In genomic region chr1:151211972-151212705, GRCh38 we compare ENCODE assay signal across 13 cellular contexts. TPM values are rescaled to one million over a fixed set of nuclear protein-coding genes. Genes with fewer than 3 reads are reported as not detected.
DNase-seq lines count a peak whose midpoint lies in the region; ATAC-seq and TF ChIP-seq lines count a peak whose summit lies in the region.
"Had no signal": no experiment of that assay in that cellular context is flagged by ENCODE, and none has a peak within 500 bp of the region (broad histone marks: within the 10 kb centered on the region; RNA-seq: fewer than 3 reads in every experiment).

No MANE protein-coding gene starts in this region.

- POLR2A ChIA-PET in WTC11 (lab: Charles Lee), result interaction anchor here (0.7 kb wide), 1 partner anchor 144 kb away, joined by 3 read pairs; no protein-coding TSS in a partner anchor

- no peak for DNase-seq in stimulated activated naive CD8-positive, alpha-beta T cell treated with anti-CD3 and anti-CD28 coated beads, Interleukin-15, Interleukin-2, amounts not matched to agents 100 U/mL and 50 U/mL, for 24 hours
- DNase-seq in WTC11 (ENCODE audit: low spot score) (no peak), epithelial cell of prostate (ENCODE audit: low read depth, low spot score) (no peak), CD1c-positive myeloid dendritic cell (ENCODE audit: extremely low spot score) (no peak), NCI-H187 treated with DMSO at 0.1 percent for 48 hours (lab: John Stamatoyannopoulos, UW) (no peak)
- DNase-seq: C1 segment of cervical spinal cord, endodermal cell, heart right ventricle had no signal

- peaks cover 18% of the 10 kb centered on the region for H3K4me1 Mint-ChIP-seq in stimulated activated naive CD8-positive, alpha-beta T cell treated with anti-CD3 and anti-CD28 coated beads, Interleukin-15, Interleukin-2, amounts not matched to agents 100 ng/mL and 50 ng/mL, for 24 hours (ENCODE audit: low read depth)
- no peaks in the 10 kb centered on the region for H3K4me1 Mint-ChIP-seq in WTC11

- H3K36me3 Mint-ChIP-seq in stimulated activated naive CD8-positive, alpha-beta T cell treated with anti-CD3 and anti-CD28 coated beads, Interleukin-15, Interleukin-2, amounts not matched to agents 100 ng/mL and 50 ng/mL, for 24 hours (ENCODE audit: low read depth), result peaks cover 39% of the 10 kb centered on the region
- H3K36me3 Mint-ChIP-seq in WTC11, result peaks cover 13% of the 10 kb centered on the region

- no peak for ATAC-seq in stimulated activated naive CD8-positive, alpha-beta T cell treated with anti-CD3 and anti-CD28 coated beads, Interleukin-15, Interleukin-2, amounts not matched to agents 100 U/mL and 50 U/mL, for 24 hours
- ATAC-seq in WTC11 (no peak), HG03175 (IDR thresholded peaks at IDR 0.05; ENCODE audit: unreplicated experiment) (no peak), GM21526 (IDR thresholded peaks at IDR 0.05; ENCODE audit: low FRiP score, unreplicated experiment) (no peak)
- ATAC-seq: heart right ventricle had no signal

- peak overlapping the region; percentile 71 for H3K27ac Mint-ChIP-seq in stimulated activated naive CD8-positive, alpha-beta T cell treated with anti-CD3 and anti-CD28 coated beads, Interleukin-15, Interleukin-2, amounts not matched to agents 100 ng/mL and 50 ng/mL, for 24 hours
- peak overlapping the region; percentile 64 for H3K27ac Mint-ChIP-seq in WTC11
- H3K27ac Mint-ChIP-seq: endodermal cell had no signal

- H3K27ac ChIP-seq in epithelial cell of prostate, result peak overlapping the region; percentile 69

- no peaks in the 10 kb centered on the region for H3K27me3 Mint-ChIP-seq in stimulated activated naive CD8-positive, alpha-beta T cell treated with anti-CD3 and anti-CD28 coated beads, Interleukin-15, Interleukin-2, amounts not matched to agents 100 ng/mL and 50 ng/mL, for 24 hours
- H3K27me3 Mint-ChIP-seq in WTC11 (ENCODE audit: low read depth), result no peaks in the 10 kb centered on the region
- H3K27me3 Mint-ChIP-seq: brain had no signal

- peak overlapping the region; percentile 14 for H3K4me3 Mint-ChIP-seq in stimulated activated naive CD8-positive, alpha-beta T cell treated with anti-CD3 and anti-CD28 coated beads, Interleukin-15, Interleukin-2, amounts not matched to agents 100 ng/mL and 50 ng/mL, for 24 hours
- no peak overlapping the region for H3K4me3 Mint-ChIP-seq in WTC11
- H3K4me3 Mint-ChIP-seq: brain, endodermal cell had no signal

- no peak for TF ChIP-seq CTCF in WTC11 (IDR thresholded peaks at IDR 0.05)

- CTCF ChIA-PET in WTC11 (lab: Charles Lee), result interaction anchor here (0.7 to 1.3 kb wide), 4 partner anchors 9 to 129 kb away, joined by 3 to 7 read pairs (median 3); partner anchors contain the start of gene VPS72

- H3K9me3 Mint-ChIP-seq in stimulated activated naive CD8-positive, alpha-beta T cell treated with anti-CD3 and anti-CD28 coated beads, Interleukin-15, Interleukin-2, amounts not matched to agents 100 ng/mL and 50 ng/mL, for 24 hours, result no peaks in the 10 kb centered on the region
- H3K9me3 Mint-ChIP-seq in WTC11, result no peaks in the 10 kb centered on the region
- H3K9me3 Mint-ChIP-seq: brain, endodermal cell had no signal

TF ChIP-seq in WTC11, 78 proteins besides CTCF, POLR2A, EP300 and RAD21:
- TF ChIP-seq KAT7 (CRISPR knock-in tag; IDR thresholded peaks at IDR 0.05; ENCODE audit: borderline replicate concordance) (no peak), HMGA2 (CRISPR knock-in tag; IDR thresholded peaks at IDR 0.05) (no peak), JUN (CRISPR knock-in tag; IDR thresholded peaks at IDR 0.05) (no peak), ELF4 (CRISPR knock-in tag; IDR thresholded peaks at IDR 0.05; ENCODE audit: low read depth) (no peak)

RNA-seq across cellular contexts. Expression of gene PIP5K1A, which starts 13.8 kb away (rescaled TPM):
- 77.8 to 84.8 TPM (median 81.3 TPM) in 3 replicates for total RNA-seq in WTC11 (2021)

RNA-seq across cellular contexts. Expression of gene VPS72, which starts 22.1 kb away (rescaled TPM):
- total RNA-seq in WTC11 (2021), result 87.2 to 103 TPM (median 97.6 TPM) in 3 replicates

RNA-seq across cellular contexts. Expression of gene TMOD4, which starts 36.4 kb away (rescaled TPM):
- 0.66 to 0.82 TPM (median 0.79 TPM) in 3 replicates for total RNA-seq in WTC11 (2021)
- total RNA-seq: subcutaneous adipose tissue had no signal

RNA-seq across cellular contexts. Expression of gene PSMD4, which starts 42.4 kb away (rescaled TPM):
- 184 to 202 TPM (median 186 TPM) in 3 replicates for total RNA-seq in WTC11 (2021)

RNA-seq across cellular contexts. Expression of gene SCNM1, which starts 46.2 kb away (rescaled TPM):
- 35.3 to 45.3 TPM (median 35.8 TPM) in 3 replicates for total RNA-seq in WTC11 (2021)
